In the genomic region with DNA sequence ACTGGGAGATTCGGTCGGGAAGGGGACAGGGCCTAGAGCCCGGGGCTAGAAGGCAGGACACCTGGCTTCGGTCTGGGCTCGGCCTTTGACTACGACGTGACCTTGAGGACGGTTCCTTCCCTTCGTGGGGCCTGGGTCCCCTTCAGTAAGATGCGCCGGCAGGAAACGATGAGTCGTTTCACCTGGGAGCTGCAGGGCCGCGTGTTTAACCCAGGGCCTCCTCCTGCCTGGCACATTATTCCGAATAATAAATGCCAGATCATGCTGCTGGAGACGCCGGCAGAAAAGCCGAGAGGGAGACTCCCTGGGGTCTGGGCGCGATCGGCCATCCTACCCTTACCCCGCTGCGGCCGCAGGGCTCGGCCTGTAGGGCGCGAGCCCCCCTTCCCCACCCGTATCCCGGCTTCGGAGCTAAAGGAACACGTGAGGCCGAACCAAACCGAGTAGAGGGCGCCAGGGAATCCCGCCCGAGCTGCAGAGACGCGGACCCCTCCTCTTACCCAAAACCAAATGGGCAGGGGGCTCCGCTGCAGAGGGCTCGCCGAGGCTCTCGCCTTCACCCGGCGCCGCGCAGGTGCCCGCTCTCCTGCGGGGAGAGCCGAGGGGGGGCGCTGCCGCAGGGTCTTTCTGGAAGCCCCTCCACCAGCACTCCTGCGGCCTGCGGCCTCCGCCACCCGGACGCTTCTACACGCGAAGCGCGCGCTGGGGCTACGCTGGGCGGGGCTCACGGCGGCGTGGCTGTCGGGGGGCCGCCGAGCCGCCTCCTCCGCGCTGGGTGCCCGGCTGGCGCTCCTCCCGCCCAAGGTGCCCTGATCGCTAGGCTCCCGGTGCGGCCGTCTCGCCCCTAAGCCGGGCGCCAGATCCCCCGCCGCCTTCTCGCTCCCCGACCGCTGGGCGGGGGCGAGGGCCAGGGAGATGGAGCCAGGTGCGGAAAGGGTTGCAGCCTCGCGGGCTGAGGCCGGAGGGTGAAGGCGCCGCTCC, we compare ENCODE assay signal across 8 cellular contexts. TPM values are rescaled to one million over a fixed set of nuclear protein-coding genes. Genes with fewer than 3 reads are reported as not detected.
DNase-seq lines count a peak whose midpoint lies in the region; ATAC-seq and TF ChIP-seq lines count a peak whose summit lies in the region.

A gene with protein sequence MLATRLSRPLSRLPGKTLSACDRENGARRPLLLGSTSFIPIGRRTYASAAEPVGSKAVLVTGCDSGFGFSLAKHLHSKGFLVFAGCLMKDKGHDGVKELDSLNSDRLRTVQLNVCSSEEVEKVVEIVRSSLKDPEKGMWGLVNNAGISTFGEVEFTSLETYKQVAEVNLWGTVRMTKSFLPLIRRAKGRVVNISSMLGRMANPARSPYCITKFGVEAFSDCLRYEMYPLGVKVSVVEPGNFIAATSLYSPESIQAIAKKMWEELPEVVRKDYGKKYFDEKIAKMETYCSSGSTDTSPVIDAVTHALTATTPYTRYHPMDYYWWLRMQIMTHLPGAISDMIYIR (minus strand): TSS at position 688 of the 981 bp plus-strand sequence. CDS start 9,525 bp downstream, outside the sequence.

- TF ChIP-seq POLR2A in thyroid gland (IDR thresholded peaks at IDR 0.05) = peak in 1 of 2 donors; percentile 43

- H3K36me3 Mint-ChIP-seq in activated T-helper 17 cell treated with anti-CD3 and anti-CD28 coated beads, Interleukin-2, amount 50 U/mL, for 72 hours (ENCODE audit: low read depth) = peaks cover 22% of the 10 kb centered on the region
- peaks cover 2% of the 10 kb centered on the region for H3K36me3 Mint-ChIP-seq in osteocyte (ENCODE audit: unreplicated experiment)

- H3K4me1 ChIP-seq in PC-3 (ENCODE audit: insufficient read depth, low read length) (peaks cover 7% of the 10 kb centered on the region), foreskin keratinocyte (peaks cover 4% of the 10 kb centered on the region), thyroid gland (peaks cover 11 to 24% of the 10 kb centered on the region in 2 donors)

- TF ChIP-seq CTCF in PC-3 (conservative IDR thresholded peaks at IDR 0.05; ENCODE audit: low read depth, low read length) (peak; percentile 19; the same call in 1 of the 2 replicates), foreskin keratinocyte (conservative IDR thresholded peaks at IDR 0.05) (peak; percentile 12), osteocyte (IDR thresholded peaks at IDR 0.05) (peak; percentile 12), thyroid gland (IDR thresholded peaks at IDR 0.05) (no peak)

- H3K4me1 Mint-ChIP-seq in activated T-helper 17 cell treated with anti-CD3 and anti-CD28 coated beads, Interleukin-2, amount 50 U/mL, for 72 hours = peaks cover 19% of the 10 kb centered on the region
- peaks cover 7% of the 10 kb centered on the region for H3K4me1 Mint-ChIP-seq in osteocyte (ENCODE audit: unreplicated experiment)

- no peaks in the 10 kb centered on the region for H3K9me2 ChIP-seq in PC-3 (replicated peaks; ENCODE audit: low read length)

- no peaks in the 10 kb centered on the region for H3K79me2 ChIP-seq in PC-3 (ENCODE audit: low read length)

- 1% methylated on average over 29 to 57 of the region's 96 CpGs for WGBS in thyroid gland, 2 donors

- H3K9me3 ChIP-seq in PC-3 (ENCODE audit: low read length) = no peaks in the 10 kb centered on the region
- H3K9me3 ChIP-seq in thyroid gland = no peaks in the 10 kb centered on the region

- no peaks in the 10 kb centered on the region for H3F3A ChIP-seq in PC-3 (ENCODE audit: low read length, unreplicated experiment)

- no peaks in the 10 kb centered on the region for H3K36me3 ChIP-seq in PC-3 (ENCODE audit: low read depth, low read length)
- no peaks in the 10 kb centered on the region for H3K36me3 ChIP-seq in thyroid gland

- POLR2A ChIA-PET in PC-3 (lab: Charles Lee; ENCODE audit: unreplicated experiment) = interaction anchor here (0.6 kb wide), 1 partner anchor 44 kb away, joined by 3 read pairs; no protein-coding TSS in a partner anchor

- H3K27me3 ChIP-seq in PC-3 (ENCODE audit: low read length) (no peaks in the 10 kb centered on the region), foreskin keratinocyte (peaks cover 24% of the 10 kb centered on the region), thyroid gland (no peaks in the 10 kb centered on the region)

- CTCF ChIA-PET in PC-3 (lab: Charles Lee) = no interaction called here

- no peaks in the 10 kb centered on the region for H3K27me3 Mint-ChIP-seq in activated T-helper 17 cell treated with anti-CD3 and anti-CD28 coated beads, Interleukin-2, amount 50 U/mL, for 72 hours
- peaks cover 32% of the 10 kb centered on the region for H3K27me3 Mint-ChIP-seq in osteocyte (ENCODE audit: unreplicated experiment)

- H3K4me3 Mint-ChIP-seq in activated T-helper 17 cell treated with anti-CD3 and anti-CD28 coated beads, Interleukin-2, amount 50 U/mL, for 72 hours = peak within 1 kb of the TSS; percentile 91
- peak within 1 kb of the TSS; percentile 83 for H3K4me3 Mint-ChIP-seq in osteocyte (ENCODE audit: unreplicated experiment)

- peak within 1 kb of the TSS; percentile 52 for H3K9ac ChIP-seq in PC-3 (ENCODE audit: low read length)

- H3K27ac Mint-ChIP-seq in activated T-helper 17 cell treated with anti-CD3 and anti-CD28 coated beads, Interleukin-2, amount 50 U/mL, for 72 hours = peak within 1 kb of the TSS; percentile 86
- peak within 1 kb of the TSS; percentile 87 for H3K27ac Mint-ChIP-seq in osteocyte (ENCODE audit: unreplicated experiment)

- peak; percentile 8 for ATAC-seq in GM19043 (IDR thresholded peaks at IDR 0.05; ENCODE audit: low read depth, unreplicated experiment)
- peak; percentile 26 for ATAC-seq in HG03520 (IDR thresholded peaks at IDR 0.05; ENCODE audit: unreplicated experiment)
- peak; percentile 25 for ATAC-seq in PC-3
- peak; percentile 55 for ATAC-seq in activated T-helper 17 cell treated with anti-CD3 and anti-CD28 coated beads, Interleukin-2, amount 50 U/mL, for 72 hours (replicated peaks)
- peak; percentile 22 for ATAC-seq in foreskin keratinocyte

- peak within 1 kb of the TSS; percentile 98 for H2AFZ ChIP-seq in PC-3 (ENCODE audit: low read length)

- TSS peak; percentile 89 for BruUV-seq in PC-3 (replicated peaks; lab: Mats Ljungman, UMichigan)

- H4K20me1 ChIP-seq in PC-3 (ENCODE audit: low read length) = no peaks in the 10 kb centered on the region

- peak; percentile 66 to 70 for DNase-seq in AML-193 (lab: John Stamatoyannopoulos, UW)
- peak; percentile 38 for DNase-seq in PC-3
- DNase-seq in foreskin keratinocyte = peak in 1 of 2 donors; percentile 17
- no peak for DNase-seq in osteocyte (ENCODE audit: extremely low spot score, unreplicated experiment)
- peak; percentile 36 to 46 for DNase-seq in thyroid gland

- intact Hi-C loops in PC-3 (cut with micrococcal nuclease) = loop anchor here (2.0 kb wide), 1 partner anchor 39 kb away; no protein-coding TSS in a partner anchor
- intact Hi-C loops in thyroid gland (cut with DNase I) = no loop called here

- H3K27ac ChIP-seq in PC-3 (ENCODE audit: low read length) (no peak within 1 kb of the TSS), foreskin keratinocyte (peak within 1 kb of the TSS; percentile 37), thyroid gland (peak within 1 kb of the TSS; percentile 86 to 90 (median 86))

- peak within 1 kb of the TSS; percentile 87 for H3K4me3 ChIP-seq in PC-3 (ENCODE audit: low read length)
- peak within 1 kb of the TSS; percentile 48 to 58 (median 50) for H3K4me3 ChIP-seq in thyroid gland (replicated peaks in 1 of 3)

- peak within 1 kb of the TSS; percentile 98 for H3K4me2 ChIP-seq in PC-3 (ENCODE audit: low read length)

- no peaks in the 10 kb centered on the region for H3K9me3 Mint-ChIP-seq in activated T-helper 17 cell treated with anti-CD3 and anti-CD28 coated beads, Interleukin-2, amount 50 U/mL, for 72 hours
- no peaks in the 10 kb centered on the region for H3K9me3 Mint-ChIP-seq in osteocyte (ENCODE audit: unreplicated experiment)

RNA-seq across cellular contexts. Expression of the gene that starts here (rescaled TPM):
- total RNA-seq in PC-3 (2014; rRNA removed) (10.6 and 14.1 TPM in 2 replicates), foreskin keratinocyte (19.9 and 27.8 TPM in 2 replicates), osteocyte (9.8 and 12.1 TPM in 2 replicates), thyroid gland (10 to 100 TPM; 37.1 to 83.1 (median 57.8) TPM)
- total RNA-seq in activated T-helper 17 cell treated with anti-CD3 and anti-CD28 coated beads, Interleukin-2, amount 50 U/mL, for 72 hours = 10 to 100 TPM; 82.3 to 89.2 TPM
- 26.3 and 35.9 TPM in 2 replicates for polyA plus RNA-seq in foreskin keratinocyte

Comparison
In these comparisons a context has a peak if more than half of its experiments do, and no peak if none do; other contexts are left out.
1. CTCF ChIP-seq: peak in PC-3 (single experiment), foreskin keratinocyte (single experiment) and osteocyte (single experiment); none in thyroid gland (0 of 6).
2. Peak in every context shown above with its lines, with median percentiles within 50 percentile points of each other: ATAC-seq.